Comparison of ENCODE assay signal across 9 cellular contexts in genomic region chr5:43773032-43773830, GRCh38.
DNase-seq lines count a peak whose midpoint lies in the region; ATAC-seq and TF ChIP-seq lines count a peak whose summit lies in the region.
"Had no signal": no experiment of that assay in that cellular context is flagged by ENCODE, and none has a peak within 500 bp of the region (broad histone marks: within the 10 kb centered on the region; RNA-seq: fewer than 3 reads in every experiment).

No MANE protein-coding gene starts in this region.

- CTCF ChIA-PET in Calu3 (lab: Charles Lee), result interaction anchor here (0.9 kb wide), 1 partner anchor 559 kb away, joined by 3 read pairs; no protein-coding TSS in a partner anchor

- no TSS peak for BruUV-seq in Calu3 (replicated peaks; lab: Mats Ljungman, UMichigan)

- H3K36me3 ChIP-seq in mesenchymal stem cell (ENCODE audit: control insufficient read depth in 1 of 2, insufficient read depth in 2 of 2, low read depth in 1 of 2, low read length in 2 of 2), result no peaks in the 10 kb centered on the region

- H3K9me3 Mint-ChIP-seq in Calu3 (ENCODE audit: low read depth, unreplicated experiment) (peaks cover 10% of the 10 kb centered on the region), endothelial cell (ENCODE audit: unreplicated experiment) (no peaks in the 10 kb centered on the region)

- TF ChIP-seq CTCF in Calu3 (IDR thresholded peaks at IDR 0.05; ENCODE audit: unreplicated experiment) (no peak), astrocyte of the cerebellum (IDR thresholded peaks at IDR 0.05; ENCODE audit: low read depth, low read length, missing control alignments) (no peak), endothelial cell (IDR thresholded peaks at IDR 0.05; ENCODE audit: unreplicated experiment) (no peak)

- DNase-seq in Calu3 (peak; percentile 18), astrocyte of the cerebellum (ENCODE audit: low read depth) (peak; percentile 60), mesenchymal stem cell (peak; percentile 31), endothelial cell (ENCODE audit: low spot score) (no peak), KG1 (lab: John Stamatoyannopoulos, UW) (no peak)
- DNase-seq: activated CD4-positive, alpha-beta T cell treated with anti-CD3 and anti-CD28 coated beads for 48 hours had no signal

- H2BK120ac ChIP-seq in mesenchymal stem cell (ENCODE audit: low read depth, low read length), result peak overlapping the region; percentile 49

- H2BK15ac ChIP-seq in mesenchymal stem cell (ENCODE audit: low read depth, poor library complexity, severe bottlenecking), result no peak overlapping the region

- H3K27me3 Mint-ChIP-seq in Calu3 (ENCODE audit: unreplicated experiment) (no peaks in the 10 kb centered on the region), endothelial cell (ENCODE audit: unreplicated experiment) (peaks cover 2% of the 10 kb centered on the region)

- H3K4me3 Mint-ChIP-seq in Calu3 (ENCODE audit: low read depth, unreplicated experiment), result no peak overlapping the region
- H3K4me3 Mint-ChIP-seq in endothelial cell (ENCODE audit: unreplicated experiment), result no peak overlapping the region

- peak overlapping the region; percentile 68 for H2AK5ac ChIP-seq in mesenchymal stem cell (ENCODE audit: low read length, severe bottlenecking)

- no peak overlapping the region for H3K4me2 ChIP-seq in mesenchymal stem cell (ENCODE audit: low read length, poor library complexity, severe bottlenecking)

- peaks cover 2% of the 10 kb centered on the region for H3K4me1 ChIP-seq in mesenchymal stem cell (ENCODE audit: control insufficient read depth, insufficient read depth, low read depth, low read length)

- TF ChIP-seq RAD21 in Ishikawa (IDR thresholded peaks at IDR 0.05; ENCODE audit: low read depth), result no peak

- H3K27ac ChIP-seq in mesenchymal stem cell (ENCODE audit: low read length, poor library complexity, severe bottlenecking), result peak overlapping the region; percentile 99

- H3K14ac ChIP-seq in mesenchymal stem cell (ENCODE audit: low read length in 2 of 2), result no peak overlapping the region

- H3K27me3 ChIP-seq in mesenchymal stem cell (ENCODE audit: control insufficient read depth in 1 of 2, insufficient read depth in 1 of 2, low read length in 2 of 2), result no peaks in the 10 kb centered on the region

- intact Hi-C loops in Calu3 (cut with micrococcal nuclease; ENCODE audit: unreplicated experiment), result loop anchor here (1.0 kb wide), 1 partner anchor 229 kb away; no protein-coding TSS in a partner anchor

- no peak overlapping the region for H3K4me3 ChIP-seq in astrocyte of the cerebellum (ENCODE audit: low read depth, low read length)
- H3K4me3 ChIP-seq in mesenchymal stem cell (ENCODE audit: insufficient read depth in 1 of 2, low read depth in 1 of 2, low read length in 2 of 2), result no peak overlapping the region

- H2BK5ac ChIP-seq in mesenchymal stem cell (ENCODE audit: low read depth, low read length, poor library complexity, severe bottlenecking), result peak overlapping the region; percentile 87

- no peak overlapping the region for H3K4ac ChIP-seq in mesenchymal stem cell (ENCODE audit: low read depth in 1 of 2, low read length in 2 of 2)

- H3K27ac Mint-ChIP-seq in Calu3 (ENCODE audit: unreplicated experiment) (peak overlapping the region; percentile 100), endothelial cell (ENCODE audit: unreplicated experiment) (no peak overlapping the region)

- TF ChIP-seq EP300 in Ishikawa (IDR thresholded peaks at IDR 0.05; ENCODE audit: borderline replicate concordance), result no peak

- no peaks in the 10 kb centered on the region for H3K9me3 ChIP-seq in mesenchymal stem cell (ENCODE audit: control insufficient read depth, low read length)

- no peak overlapping the region for H2AFZ ChIP-seq in mesenchymal stem cell (ENCODE audit: low read depth, low read length)

- ATAC-seq in GM21381 (IDR thresholded peaks at IDR 0.05; ENCODE audit: unreplicated experiment) (no peak), GM21526 (IDR thresholded peaks at IDR 0.05; ENCODE audit: low FRiP score, unreplicated experiment) (no peak)

- peak overlapping the region in 1 of 2 experiments; percentile 66 for H2BK12ac ChIP-seq in mesenchymal stem cell (ENCODE audit: low read length in 2 of 2)

- H4K8ac ChIP-seq in mesenchymal stem cell (ENCODE audit: low read length), result peak overlapping the region; percentile 55

- in situ Hi-C loops in astrocyte of the cerebellum (cut with HindIII; ENCODE audit: low sequenced_read_pairs), result no loop called here

- peak overlapping the region in 1 of 2 experiments; percentile 91 for H3K18ac ChIP-seq in mesenchymal stem cell (ENCODE audit: low read depth in 1 of 2, low read length in 2 of 2)

- H3K4me1 Mint-ChIP-seq in Calu3 (ENCODE audit: low read depth, unreplicated experiment), result peaks cover 26% of the 10 kb centered on the region
- peaks cover 9% of the 10 kb centered on the region for H3K4me1 Mint-ChIP-seq in endothelial cell (ENCODE audit: unreplicated experiment)

- H3K79me1 ChIP-seq in mesenchymal stem cell (replicated peaks; ENCODE audit: low read length, poor library complexity, severe bottlenecking), result no peaks in the 10 kb centered on the region

- H3K36me3 Mint-ChIP-seq in Calu3 (ENCODE audit: insufficient read depth, unreplicated experiment), result peaks cover 16% of the 10 kb centered on the region
- no peaks in the 10 kb centered on the region for H3K36me3 Mint-ChIP-seq in endothelial cell (ENCODE audit: low read depth, unreplicated experiment)

- peak overlapping the region; percentile 49 for H3K9ac ChIP-seq in mesenchymal stem cell (ENCODE audit: low read length)

- H4K91ac ChIP-seq in mesenchymal stem cell (ENCODE audit: low read length), result no peak overlapping the region

- H3K23ac ChIP-seq in mesenchymal stem cell (ENCODE audit: low read length in 2 of 2), result no peak overlapping the region

- WGBS in mesenchymal stem cell, result 10% methylated on average over 3 of the region's 4 CpGs

TF ChIP-seq in Ishikawa, 13 proteins besides CTCF, POLR2A, EP300 and RAD21:
- peak; percentile 63; the same call in 1 of the 2 replicates for TF ChIP-seq CEBPB (IDR thresholded peaks at IDR 0.05)
- TF ChIP-seq MAX (IDR thresholded peaks at IDR 0.05), result no peak

Comparison
In these comparisons a context has a peak if more than half of its experiments do, and no peak if none do; other contexts are left out.
1. DNase-seq: peak in Calu3 (single experiment), astrocyte of the cerebellum (single experiment) and mesenchymal stem cell (single experiment); none in endothelial cell (single experiment) and KG1 (single experiment).